Comparison of ENCODE assay signal across 10 cellular contexts in the genomic region with DNA sequence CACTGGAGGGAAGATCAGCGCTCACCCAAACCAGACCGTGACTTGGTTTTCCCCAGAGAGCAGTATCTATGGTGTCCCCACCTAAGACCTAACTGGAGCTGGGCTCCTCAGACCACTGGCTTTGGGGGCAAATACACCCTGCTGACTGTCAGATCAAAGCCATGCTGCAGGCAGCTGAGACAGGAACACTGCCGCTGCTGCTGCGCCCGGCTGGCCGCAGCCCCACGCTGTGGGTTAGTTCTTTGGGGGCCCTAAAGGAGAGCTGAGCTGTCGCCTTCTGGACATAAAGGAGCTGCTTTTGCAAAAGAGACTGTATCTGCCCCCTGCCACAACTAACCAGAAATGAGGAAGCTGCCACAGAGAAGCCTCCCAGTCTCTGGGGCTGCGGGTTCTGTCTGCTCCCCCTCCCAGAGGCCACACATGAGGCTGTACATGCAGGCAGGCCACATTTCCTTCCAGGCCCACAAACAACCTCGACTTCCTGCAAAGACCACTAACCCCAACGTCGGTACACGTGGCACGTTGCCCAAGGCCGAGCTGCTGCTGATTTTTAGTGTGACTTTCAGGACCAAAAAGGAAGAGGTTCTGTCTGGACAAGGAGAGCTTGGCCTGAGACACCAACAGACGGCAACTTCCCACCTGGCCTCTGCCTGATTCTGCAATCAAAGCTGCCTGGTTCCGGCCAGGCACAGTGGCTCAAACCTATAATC. TPM values are rescaled to one million over a fixed set of nuclear protein-coding genes. Genes with fewer than 3 reads are reported as not detected.
DNase-seq lines count a peak whose midpoint lies in the region; ATAC-seq and TF ChIP-seq lines count a peak whose summit lies in the region.
"Had no signal": no experiment of that assay in that cellular context is flagged by ENCODE, and none has a peak within 500 bp of the region (broad histone marks: within the 10 kb centered on the region; RNA-seq: fewer than 3 reads in every experiment).

No MANE protein-coding gene starts in this region.

- no peak overlapping the region for H2AFZ ChIP-seq in mammary epithelial cell (ENCODE audit: low read depth, low read length)
- H2AFZ ChIP-seq: parathyroid adenoma had no signal

- ATAC-seq in HG02642 (IDR thresholded peaks at IDR 0.05; ENCODE audit: poor library complexity, unreplicated experiment) (peak; percentile 72), upper lobe of left lung (ENCODE audit: low FRiP score in 2 of 2) (peak; percentile 85 to 88)

- CTCF ChIA-PET in mammary epithelial cell (lab: Charles Lee; ENCODE audit: low non-redundant PET): no interaction called here

- H3K4me1 ChIP-seq in ascending aorta: no peaks in the 10 kb centered on the region
- peaks cover 17 to 50% (median 26%) of the 10 kb centered on the region in 4 donors for H3K4me1 ChIP-seq in upper lobe of left lung
- no peaks in the 10 kb centered on the region for H3K4me1 ChIP-seq in mammary epithelial cell (ENCODE audit: insufficient read depth, low read length)
- H3K4me1 ChIP-seq: parathyroid adenoma had no signal

- dilution Hi-C loops in mammary epithelial cell (cut with HindIII; ENCODE audit: low sequenced_read_pairs): no loop called here

- intact Hi-C loops in ascending aorta (cut with DNase I) (no loop called here), mammary epithelial cell (cut with micrococcal nuclease) (no loop called here)

- DNase-seq in SIG-M5 treated with dmso at 0.1 percent for 504 hours (lab: John Stamatoyannopoulos, UW; ENCODE audit: unreplicated experiment): peak; percentile 98
- peak; percentile 81 to 88 for DNase-seq in ascending aorta (ENCODE audit: low spot score in 2 of 2)
- DNase-seq in midbrain (lab: John Stamatoyannopoulos, UW): peak; percentile 43
- DNase-seq in upper lobe of left lung: peak; percentile 88 to 90
- DNase-seq in NCI-H82 (lab: John Stamatoyannopoulos, UW): no peak
- DNase-seq in mammary epithelial cell: no peak

- H3K9ac ChIP-seq in mammary epithelial cell (ENCODE audit: insufficient read depth, low read length): no peak overlapping the region
- H3K9ac ChIP-seq: KMS-11, parathyroid adenoma had no signal

- TF ChIP-seq POLR2A in upper lobe of left lung (IDR thresholded peaks at IDR 0.05): peak in 1 of 4 donors; percentile 47

- peak overlapping the region; percentile 32 for H3K4me3 ChIP-seq in GM12875 (ENCODE audit: low read depth, low read length)
- H3K4me3 ChIP-seq in ascending aorta: no peak overlapping the region
- H3K4me3 ChIP-seq in upper lobe of left lung: no peak overlapping the region
- no peak overlapping the region for H3K4me3 ChIP-seq in mammary epithelial cell (replicated peaks in 1 of 3; ENCODE audit: insufficient read depth in 1 of 3, low read depth in 2 of 3, low read length in 3 of 3)

- H3K79me2 ChIP-seq in mammary epithelial cell (ENCODE audit: insufficient read depth, low read length): no peaks in the 10 kb centered on the region
- H3K79me2 ChIP-seq: parathyroid adenoma had no signal

- H3K27me3 ChIP-seq in ascending aorta (no peaks in the 10 kb centered on the region), upper lobe of left lung (no peaks in the 10 kb centered on the region), mammary epithelial cell (ENCODE audit: insufficient read depth, low read length) (no peaks in the 10 kb centered on the region)

- no peaks in the 10 kb centered on the region for H3K36me3 ChIP-seq in ascending aorta
- H3K36me3 ChIP-seq in upper lobe of left lung: no peaks in the 10 kb centered on the region
- no peaks in the 10 kb centered on the region for H3K36me3 ChIP-seq in mammary epithelial cell (ENCODE audit: insufficient read depth, low read length)

- no peaks in the 10 kb centered on the region for H4K20me1 ChIP-seq in mammary epithelial cell (ENCODE audit: insufficient read depth, low read length)

- in situ Hi-C loops in mammary epithelial cell (cut with MboI; ENCODE audit: low sequenced_read_pairs in 2 of 2): no loop called here

- TF ChIP-seq EP300 in upper lobe of left lung (IDR thresholded peaks at IDR 0.05): peak in 1 of 4 donors; percentile 37

- TF ChIP-seq CTCF in GM12875 (IDR thresholded peaks at IDR 0.05; ENCODE audit: borderline replicate concordance, insufficient read depth, low read depth, low read length): no peak
- TF ChIP-seq CTCF in ascending aorta (IDR thresholded peaks at IDR 0.05): no peak
- TF ChIP-seq CTCF in upper lobe of left lung (IDR thresholded peaks at IDR 0.05): no peak
- no peak for TF ChIP-seq CTCF in mammary epithelial cell (conservative IDR thresholded peaks at IDR 0.05 in 1 of 2, IDR thresholded peaks at IDR 0.05 in 1 of 2; ENCODE audit: extremely low read depth in 1 of 2, insufficient read depth in 1 of 2, low read depth in 1 of 2, low read length in 2 of 2)

- H3K4me2 ChIP-seq in mammary epithelial cell (ENCODE audit: insufficient read depth, low read depth, low read length): no peak overlapping the region
- H3K4me2 ChIP-seq: KMS-11 had no signal

- H3K27ac ChIP-seq in ascending aorta (peak overlapping the region in 1 of 2 donors; percentile 55), upper lobe of left lung (peak overlapping the region; percentile 67 to 82 (median 76)), mammary epithelial cell (ENCODE audit: insufficient read depth, low read depth, low read length) (no peak overlapping the region)
- H3K27ac ChIP-seq: KMS-11, parathyroid adenoma had no signal

- H3K9me3 ChIP-seq in ascending aorta (no peaks in the 10 kb centered on the region), upper lobe of left lung (no peaks in the 10 kb centered on the region), mammary epithelial cell (replicated peaks; ENCODE audit: insufficient read depth, low read length) (no peaks in the 10 kb centered on the region)

- WGBS in upper lobe of left lung, 2 donors: 17 to 21% methylated on average over 8 to 11 of the region's 17 CpGs
- 56% methylated on average over 13 of the region's 17 CpGs for WGBS in mammary epithelial cell (ENCODE audit: low coverage, missing lambda C conversion rate)

- no TSS peak for BruUV-seq in mammary epithelial cell (replicated peaks; lab: Mats Ljungman, UMichigan)

RNA-seq across cellular contexts. Expression of a gene that starts 18.2 kb away (rescaled TPM):
- total RNA-seq in ascending aorta (184 TPM), upper lobe of left lung (100 to 1,000 TPM; 117 to 645 (median 206) TPM), mammary epithelial cell (10 to 100 TPM; 64.7 to 86.9 TPM)
- 73.6 TPM for polyA plus RNA-seq in mammary epithelial cell
- polyA minus RNA-seq in mammary epithelial cell: 168 TPM

Comparison
In these comparisons a context has a peak if more than half of its experiments do, and no peak if none do; other contexts are left out.
1. DNase-seq: peak in SIG-M5 treated with dmso at 0.1 percent for 504 hours (single experiment), ascending aorta (2 of 2), midbrain (single experiment) and upper lobe of left lung (2 of 2); none in NCI-H82 (single experiment) and mammary epithelial cell (single experiment).